ENCODE assay signal across 1 cellular context in the genomic region with DNA sequence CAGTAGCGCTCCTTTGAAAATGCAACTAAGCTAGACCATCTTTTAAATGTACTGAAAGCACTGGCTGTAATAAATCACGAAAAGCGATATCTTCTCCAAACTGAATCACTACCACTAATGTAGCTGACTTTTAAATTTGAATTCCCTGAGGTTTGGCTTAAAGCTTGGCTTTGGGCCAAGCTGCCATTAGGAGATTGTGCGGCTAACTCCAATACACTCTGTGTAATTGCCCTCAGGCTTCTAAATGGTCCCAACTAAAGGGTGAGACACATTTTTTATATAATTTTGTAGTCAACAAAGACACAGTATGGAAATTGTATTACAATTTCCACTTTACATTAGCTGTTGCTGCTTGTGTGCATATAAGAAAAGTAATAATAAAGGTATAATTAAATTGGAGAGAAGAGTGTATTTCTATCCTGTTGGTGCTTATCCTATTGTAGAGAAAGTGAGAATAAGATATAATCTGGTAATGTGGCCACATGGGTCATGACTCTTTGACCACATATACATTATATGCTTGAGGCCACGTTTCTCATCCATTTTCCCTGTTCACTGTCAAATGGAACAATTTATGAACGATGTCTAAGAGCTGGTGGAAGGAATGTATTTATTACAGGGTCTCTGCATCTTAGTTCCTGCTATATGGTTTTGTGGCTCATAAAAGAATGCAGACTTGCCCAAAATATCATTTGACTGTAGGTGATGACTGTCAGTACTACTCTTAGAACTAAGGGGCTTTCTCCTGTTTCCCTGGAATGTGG.
TF ChIP-seq lines count a peak whose summit lies in the region.

No MANE protein-coding gene starts in this region.

TF ChIP-seq in HEK293, 187 proteins besides CTCF, POLR2A, EP300 and RAD21 (continued from another document and continues in another):
- TF ChIP-seq, protein P1, sequence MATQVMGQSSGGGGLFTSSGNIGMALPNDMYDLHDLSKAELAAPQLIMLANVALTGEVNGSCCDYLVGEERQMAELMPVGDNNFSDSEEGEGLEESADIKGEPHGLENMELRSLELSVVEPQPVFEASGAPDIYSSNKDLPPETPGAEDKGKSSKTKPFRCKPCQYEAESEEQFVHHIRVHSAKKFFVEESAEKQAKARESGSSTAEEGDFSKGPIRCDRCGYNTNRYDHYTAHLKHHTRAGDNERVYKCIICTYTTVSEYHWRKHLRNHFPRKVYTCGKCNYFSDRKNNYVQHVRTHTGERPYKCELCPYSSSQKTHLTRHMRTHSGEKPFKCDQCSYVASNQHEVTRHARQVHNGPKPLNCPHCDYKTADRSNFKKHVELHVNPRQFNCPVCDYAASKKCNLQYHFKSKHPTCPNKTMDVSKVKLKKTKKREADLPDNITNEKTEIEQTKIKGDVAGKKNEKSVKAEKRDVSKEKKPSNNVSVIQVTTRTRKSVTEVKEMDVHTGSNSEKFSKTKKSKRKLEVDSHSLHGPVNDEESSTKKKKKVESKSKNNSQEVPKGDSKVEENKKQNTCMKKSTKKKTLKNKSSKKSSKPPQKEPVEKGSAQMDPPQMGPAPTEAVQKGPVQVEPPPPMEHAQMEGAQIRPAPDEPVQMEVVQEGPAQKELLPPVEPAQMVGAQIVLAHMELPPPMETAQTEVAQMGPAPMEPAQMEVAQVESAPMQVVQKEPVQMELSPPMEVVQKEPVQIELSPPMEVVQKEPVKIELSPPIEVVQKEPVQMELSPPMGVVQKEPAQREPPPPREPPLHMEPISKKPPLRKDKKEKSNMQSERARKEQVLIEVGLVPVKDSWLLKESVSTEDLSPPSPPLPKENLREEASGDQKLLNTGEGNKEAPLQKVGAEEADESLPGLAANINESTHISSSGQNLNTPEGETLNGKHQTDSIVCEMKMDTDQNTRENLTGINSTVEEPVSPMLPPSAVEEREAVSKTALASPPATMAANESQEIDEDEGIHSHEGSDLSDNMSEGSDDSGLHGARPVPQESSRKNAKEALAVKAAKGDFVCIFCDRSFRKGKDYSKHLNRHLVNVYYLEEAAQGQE (tag by site-specific recombination; IDR thresholded peaks at IDR 0.05) = no peak
- TF ChIP-seq PRDM10 (tag by site-specific recombination; IDR thresholded peaks at IDR 0.05) = peak; percentile 59
- no peak for TF ChIP-seq SALL2 (tag by site-specific recombination; IDR thresholded peaks at IDR 0.05; ENCODE audit: borderline replicate concordance)
- no peak for TF ChIP-seq ZNF26 (tag by site-specific recombination; IDR thresholded peaks at IDR 0.05)
- no peak for TF ChIP-seq ZNF791 (tag by site-specific recombination; IDR thresholded peaks at IDR 0.05)
- TF ChIP-seq, protein P2, sequence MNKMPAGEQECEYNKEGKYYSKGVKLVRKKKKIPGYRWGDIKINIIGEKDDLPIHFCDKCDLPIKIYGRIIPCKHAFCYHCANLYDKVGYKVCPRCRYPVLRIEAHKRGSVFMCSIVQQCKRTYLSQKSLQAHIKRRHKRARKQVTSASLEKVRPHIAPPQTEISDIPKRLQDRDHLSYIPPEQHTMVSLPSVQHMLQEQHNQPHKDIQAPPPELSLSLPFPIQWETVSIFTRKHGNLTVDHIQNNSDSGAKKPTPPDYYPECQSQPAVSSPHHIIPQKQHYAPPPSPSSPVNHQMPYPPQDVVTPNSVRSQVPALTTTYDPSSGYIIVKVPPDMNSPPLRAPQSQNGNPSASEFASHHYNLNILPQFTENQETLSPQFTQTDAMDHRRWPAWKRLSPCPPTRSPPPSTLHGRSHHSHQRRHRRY (tag by site-specific recombination; IDR thresholded peaks at IDR 0.05) = no peak
- TF ChIP-seq ZNF623 (tag by site-specific recombination; IDR thresholded peaks at IDR 0.05) = no peak
- TF ChIP-seq, protein P3, sequence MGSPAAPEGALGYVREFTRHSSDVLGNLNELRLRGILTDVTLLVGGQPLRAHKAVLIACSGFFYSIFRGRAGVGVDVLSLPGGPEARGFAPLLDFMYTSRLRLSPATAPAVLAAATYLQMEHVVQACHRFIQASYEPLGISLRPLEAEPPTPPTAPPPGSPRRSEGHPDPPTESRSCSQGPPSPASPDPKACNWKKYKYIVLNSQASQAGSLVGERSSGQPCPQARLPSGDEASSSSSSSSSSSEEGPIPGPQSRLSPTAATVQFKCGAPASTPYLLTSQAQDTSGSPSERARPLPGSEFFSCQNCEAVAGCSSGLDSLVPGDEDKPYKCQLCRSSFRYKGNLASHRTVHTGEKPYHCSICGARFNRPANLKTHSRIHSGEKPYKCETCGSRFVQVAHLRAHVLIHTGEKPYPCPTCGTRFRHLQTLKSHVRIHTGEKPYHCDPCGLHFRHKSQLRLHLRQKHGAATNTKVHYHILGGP (tag by site-specific recombination; IDR thresholded peaks at IDR 0.05) = peak; percentile 54
- no peak; the same call in 1 of the 2 replicates for TF ChIP-seq KLF7 (tag by site-specific recombination; IDR thresholded peaks at IDR 0.05; ENCODE audit: borderline replicate concordance)
- TF ChIP-seq ZNF830 (tag by site-specific recombination; IDR thresholded peaks at IDR 0.05; ENCODE audit: low read depth) = no peak
- TF ChIP-seq ZNF768 (tag by site-specific recombination; IDR thresholded peaks at IDR 0.05) = no peak
- no peak for TF ChIP-seq ZNF121 (tag by site-specific recombination; IDR thresholded peaks at IDR 0.05)
- peak; percentile 91 for TF ChIP-seq GFI1B (tag by site-specific recombination; IDR thresholded peaks at IDR 0.05)
- peak; percentile 94 for TF ChIP-seq OSR2 (tag by site-specific recombination; IDR thresholded peaks at IDR 0.05)
- no peak for TF ChIP-seq ZNF202 (tag by site-specific recombination; IDR thresholded peaks at IDR 0.05; ENCODE audit: borderline replicate concordance)
- TF ChIP-seq PATZ1 (tag by site-specific recombination; IDR thresholded peaks at IDR 0.05) = no peak
- TF ChIP-seq, protein P4, sequence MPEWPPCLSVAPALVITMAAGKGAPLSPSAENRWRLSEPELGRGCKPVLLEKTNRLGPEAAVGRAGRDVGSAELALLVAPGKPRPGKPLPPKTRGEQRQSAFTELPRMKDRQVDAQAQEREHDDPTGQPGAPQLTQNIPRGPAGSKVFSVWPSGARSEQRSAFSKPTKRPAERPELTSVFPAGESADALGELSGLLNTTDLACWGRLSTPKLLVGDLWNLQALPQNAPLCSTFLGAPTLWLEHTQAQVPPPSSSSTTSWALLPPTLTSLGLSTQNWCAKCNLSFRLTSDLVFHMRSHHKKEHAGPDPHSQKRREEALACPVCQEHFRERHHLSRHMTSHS (tag by site-specific recombination; IDR thresholded peaks at IDR 0.05) = no peak
- peak; percentile 79 for TF ChIP-seq KLF10 (tag by site-specific recombination; IDR thresholded peaks at IDR 0.05)
- no peak for TF ChIP-seq SP2 (tag by site-specific recombination; IDR thresholded peaks at IDR 0.05)
- TF ChIP-seq ZNF16 (tag by site-specific recombination; IDR thresholded peaks at IDR 0.05; ENCODE audit: low read depth) = no peak
- TF ChIP-seq, protein P5, sequence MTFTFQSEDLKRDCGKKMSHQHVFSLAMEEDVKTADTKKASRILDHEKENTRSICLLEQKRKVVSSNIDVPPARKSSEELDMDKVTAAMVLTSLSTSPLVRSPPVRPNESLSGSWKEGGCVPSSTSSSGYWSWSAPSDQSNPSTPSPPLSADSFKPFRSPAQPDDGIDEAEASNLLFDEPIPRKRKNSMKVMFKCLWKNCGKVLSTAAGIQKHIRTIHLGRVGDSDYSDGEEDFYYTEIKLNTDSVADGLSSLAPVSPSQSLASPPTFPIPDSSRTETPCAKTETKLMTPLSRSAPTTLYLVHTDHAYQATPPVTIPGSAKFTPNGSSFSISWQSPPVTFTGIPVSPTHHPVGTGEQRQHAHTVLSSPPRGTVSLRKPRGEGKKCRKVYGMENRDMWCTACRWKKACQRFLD (tag by site-specific recombination; IDR thresholded peaks at IDR 0.05) = no peak
- no peak for TF ChIP-seq GLIS1 (tag by site-specific recombination; IDR thresholded peaks at IDR 0.05)
- no peak for TF ChIP-seq ZNF239 (tag by site-specific recombination; IDR thresholded peaks at IDR 0.05)
- TF ChIP-seq ZNF37A (tag by site-specific recombination; IDR thresholded peaks at IDR 0.05) = peak; percentile 69
- no peak for TF ChIP-seq ZBTB49 (tag by site-specific recombination; IDR thresholded peaks at IDR 0.05; ENCODE audit: low read depth)
- TF ChIP-seq ZNF10 (tag by site-specific recombination; IDR thresholded peaks at IDR 0.05) = no peak
- no peak for TF ChIP-seq ZNF324 (tag by site-specific recombination; IDR thresholded peaks at IDR 0.05)
- TF ChIP-seq, protein P6, sequence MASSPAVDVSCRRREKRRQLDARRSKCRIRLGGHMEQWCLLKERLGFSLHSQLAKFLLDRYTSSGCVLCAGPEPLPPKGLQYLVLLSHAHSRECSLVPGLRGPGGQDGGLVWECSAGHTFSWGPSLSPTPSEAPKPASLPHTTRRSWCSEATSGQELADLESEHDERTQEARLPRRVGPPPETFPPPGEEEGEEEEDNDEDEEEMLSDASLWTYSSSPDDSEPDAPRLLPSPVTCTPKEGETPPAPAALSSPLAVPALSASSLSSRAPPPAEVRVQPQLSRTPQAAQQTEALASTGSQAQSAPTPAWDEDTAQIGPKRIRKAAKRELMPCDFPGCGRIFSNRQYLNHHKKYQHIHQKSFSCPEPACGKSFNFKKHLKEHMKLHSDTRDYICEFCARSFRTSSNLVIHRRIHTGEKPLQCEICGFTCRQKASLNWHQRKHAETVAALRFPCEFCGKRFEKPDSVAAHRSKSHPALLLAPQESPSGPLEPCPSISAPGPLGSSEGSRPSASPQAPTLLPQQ (tag by site-specific recombination; IDR thresholded peaks at IDR 0.05) = 0 out of 2 replicates have a peak, but pooled peaks have one; percentile 16
- no peak for TF ChIP-seq ZNF423 (tag by site-specific recombination; IDR thresholded peaks at IDR 0.05)
- TF ChIP-seq ZNF214 (tag by site-specific recombination; IDR thresholded peaks at IDR 0.05; ENCODE audit: borderline replicate concordance) = peak; percentile 44; the same call in 1 of the 2 replicates
- TF ChIP-seq ZBTB7A (tag by site-specific recombination; IDR thresholded peaks at IDR 0.05; ENCODE audit: low read depth) = no peak
- TF ChIP-seq ZIC2 (tag by site-specific recombination; IDR thresholded peaks at IDR 0.05) = no peak
- TF ChIP-seq ZBTB8A (tag by site-specific recombination; IDR thresholded peaks at IDR 0.05) = peak; percentile 43; the same call in 1 of the 2 replicates
- TF ChIP-seq KLF16 (tag by site-specific recombination; IDR thresholded peaks at IDR 0.05) = no peak
- no peak for TF ChIP-seq ZNF785 (tag by site-specific recombination; IDR thresholded peaks at IDR 0.05)
- TF ChIP-seq REPIN1 (tag by site-specific recombination; IDR thresholded peaks at IDR 0.05; ENCODE audit: low read depth) = no peak
